Comparison of ENCODE assay signal across 8 cellular contexts in the genomic region with DNA sequence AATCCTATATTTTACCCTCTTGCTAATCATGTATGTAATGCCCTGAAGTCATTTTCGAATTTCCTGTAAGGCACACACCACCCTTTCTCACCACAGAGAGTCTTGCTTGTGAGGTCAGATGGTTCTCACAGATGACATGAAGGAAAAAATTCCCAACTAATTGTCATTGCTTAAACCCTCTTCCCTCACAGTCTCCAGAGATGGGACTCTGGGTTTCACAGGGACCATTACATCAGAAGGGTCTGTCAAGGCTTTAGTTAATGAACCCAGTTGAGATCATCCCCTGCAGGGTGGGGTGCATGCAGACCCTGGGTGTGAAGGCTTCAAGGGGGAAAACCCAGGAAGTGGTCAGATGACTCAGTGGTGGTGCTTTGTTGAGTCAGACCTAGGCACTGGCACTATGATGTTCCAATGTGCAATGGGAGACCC.
DNase-seq lines count a peak whose midpoint lies in the region; ATAC-seq and TF ChIP-seq lines count a peak whose summit lies in the region.

No MANE protein-coding gene starts in this region.

- no peaks in the 10 kb centered on the region for H3K27me3 Mint-ChIP-seq in central memory CD8-positive, alpha-beta T cell

- no peaks in the 10 kb centered on the region for H3K9me3 Mint-ChIP-seq in central memory CD8-positive, alpha-beta T cell
- H3K9me3 Mint-ChIP-seq in stimulated activated effector memory CD8-positive, alpha-beta T cell treated with anti-CD3 and anti-CD28 coated beads, Interleukin-12 subunit alpha, Interleukin-12 subunit beta, amount 100 ng/mL, for 72 hours: peaks cover 6% of the 10 kb centered on the region

- H3K4me1 Mint-ChIP-seq in central memory CD8-positive, alpha-beta T cell: peaks cover 23% of the 10 kb centered on the region
- peaks cover 36% of the 10 kb centered on the region for H3K4me1 Mint-ChIP-seq in stimulated activated effector memory CD8-positive, alpha-beta T cell treated with anti-CD3 and anti-CD28 coated beads, Interleukin-12 subunit alpha, Interleukin-12 subunit beta, amount 100 ng/mL, for 72 hours

- H3K36me3 Mint-ChIP-seq in central memory CD8-positive, alpha-beta T cell (ENCODE audit: insufficient read depth): no peaks in the 10 kb centered on the region
- no peaks in the 10 kb centered on the region for H3K36me3 Mint-ChIP-seq in stimulated activated effector memory CD8-positive, alpha-beta T cell treated with anti-CD3 and anti-CD28 coated beads, Interleukin-12 subunit alpha, Interleukin-12 subunit beta, amount 100 ng/mL, for 72 hours

- H3K4me3 Mint-ChIP-seq in central memory CD8-positive, alpha-beta T cell: peak overlapping the region; percentile 26
- H3K4me3 Mint-ChIP-seq in stimulated activated effector memory CD8-positive, alpha-beta T cell treated with anti-CD3 and anti-CD28 coated beads, Interleukin-12 subunit alpha, Interleukin-12 subunit beta, amount 100 ng/mL, for 72 hours: peak overlapping the region; percentile 33

- no peak for TF ChIP-seq CTCF in GM20000 (IDR thresholded peaks at IDR 0.05; ENCODE audit: extremely low read depth, missing control alignments)

- ATAC-seq in central memory CD8-positive, alpha-beta T cell (replicated peaks; ENCODE audit: extremely low read depth, poor library complexity, severe bottlenecking): peak; percentile 75
- peak; percentile 99 for ATAC-seq in stimulated activated effector memory CD8-positive, alpha-beta T cell treated with anti-CD3 and anti-CD28 coated beads, Interleukin-12 subunit alpha, Interleukin-12 subunit beta, amount 100 ng/mL, for 72 hours

- peak; percentile 4 for DNase-seq in AG08395 (ENCODE audit: low spot score)
- peak; percentile 21 for DNase-seq in GM20000 (ENCODE audit: low spot score)
- DNase-seq in HK-2 (ENCODE audit: unreplicated experiment): peak; percentile 56
- no peak for DNase-seq in central memory CD8-positive, alpha-beta T cell (ENCODE audit: low spot score in 2 of 2)
- peak; percentile 43 to 87 for DNase-seq in stimulated activated effector memory CD8-positive, alpha-beta T cell treated with anti-CD3 and anti-CD28 coated beads, Interleukin-12 subunit alpha, Interleukin-12 subunit beta, amount 100 ng/mL, for 72 hours (ENCODE audit: low spot score in 2 of 2)
- no peak for DNase-seq in NCI-H187 (lab: John Stamatoyannopoulos, UW)
- no peak for DNase-seq in erythroblast (lab: John Stamatoyannopoulos, UW)
- DNase-seq in NCI-H2029 (lab: John Stamatoyannopoulos, UW): no peak

- TF ChIP-seq POLR2A in erythroblast (IDR thresholded peaks at IDR 0.05; ENCODE audit: low read length): no peak

- H3K27ac Mint-ChIP-seq in central memory CD8-positive, alpha-beta T cell (ENCODE audit: low read depth): no peak overlapping the region
- peak overlapping the region; percentile 83 for H3K27ac Mint-ChIP-seq in stimulated activated effector memory CD8-positive, alpha-beta T cell treated with anti-CD3 and anti-CD28 coated beads, Interleukin-12 subunit alpha, Interleukin-12 subunit beta, amount 100 ng/mL, for 72 hours

Comparison
In these comparisons a context has a peak if more than half of its experiments do, and no peak if none do; other contexts are left out.
1. DNase-seq: peak in AG08395 (single experiment), GM20000 (single experiment), HK-2 (single experiment) and stimulated activated effector memory CD8-positive, alpha-beta T cell treated with anti-CD3 and anti-CD28 coated beads, Interleukin-12 subunit alpha, Interleukin-12 subunit beta, amount 100 ng/mL, for 72 hours (2 of 2); none in central memory CD8-positive, alpha-beta T cell (0 of 2), NCI-H187 (0 of 2), erythroblast (0 of 2) and NCI-H2029 (single experiment).